In genomic region chr1:161206411-161207140, GRCh38 we compare ENCODE assay signal across 1 cellular context.
TF ChIP-seq lines count a peak whose summit lies in the region.

No MANE protein-coding gene starts in this region.

TF ChIP-seq in endothelial cell of umbilical vein, 7 proteins besides CTCF, POLR2A, EP300 and RAD21:
- peak; percentile 22 for TF ChIP-seq FOS (IDR thresholded peaks at IDR 0.05; ENCODE audit: borderline replicate concordance, insufficient read depth, low read length)
- no peak for TF ChIP-seq MAX (IDR thresholded peaks at IDR 0.05; ENCODE audit: insufficient read depth, insufficient read length)
